In genomic region chr5:43042176-43042625, GRCh38 we compare ENCODE assay signal across 8 cellular contexts. TPM values are rescaled to one million over a fixed set of nuclear protein-coding genes. Genes with fewer than 3 reads are reported as not detected.
DNase-seq lines count a peak whose midpoint lies in the region; ATAC-seq, FAIRE-seq and TF ChIP-seq lines count a peak whose summit lies in the region.

No MANE protein-coding gene starts in this region.

- H3K36me3 ChIP-seq in BE2C (no peaks in the 10 kb centered on the region), endothelial cell of umbilical vein (ENCODE audit: control insufficient read depth in 2 of 2, extremely low read depth in 1 of 2, insufficient read depth in 2 of 2, low read length in 2 of 2) (no peaks in the 10 kb centered on the region), muscle layer of colon (ENCODE audit: insufficient read depth, low read length) (no peaks in the 10 kb centered on the region)

- TF ChIP-seq CTCF in BE2C (IDR thresholded peaks at IDR 0.05; ENCODE audit: low read depth, low read length), result peak; percentile 45
- TF ChIP-seq CTCF in endothelial cell of umbilical vein (IDR thresholded peaks at IDR 0.05; ENCODE audit: extremely low read depth in 1 of 2, insufficient read depth in 1 of 2, low read depth in 1 of 2, low read length in 2 of 2), result peak; percentile 7 to 35

- H3K27ac Mint-ChIP-seq in stimulated activated naive B cell treated with anti-CD40 and anti-IgM and Interleukin-4, amounts not matched to agents 10 μg/mL and 1 μg/mL and 100 μg/mL, for 72 hours, result peak overlapping the region; percentile 99

- no peaks in the 10 kb centered on the region for H3K27me3 Mint-ChIP-seq in stimulated activated naive B cell treated with anti-CD40 and anti-IgM and Interleukin-4, amounts not matched to agents 10 μg/mL and 1 μg/mL and 100 μg/mL, for 72 hours

- peaks cover 46% of the 10 kb centered on the region for H3K79me2 ChIP-seq in endothelial cell of umbilical vein (ENCODE audit: control insufficient read depth, insufficient read depth, low read length)

- BruUV-seq in endothelial cell of umbilical vein (replicated peaks; lab: Mats Ljungman, UMichigan), result no TSS peak

- no peak for TF ChIP-seq POLR2A in endothelial cell of umbilical vein (IDR thresholded peaks at IDR 0.05; ENCODE audit: low read depth, low read length)

- H3K27me3 ChIP-seq in BE2C (peaks cover 31% of the 10 kb centered on the region), endothelial cell of umbilical vein (ENCODE audit: control insufficient read depth in 2 of 2, insufficient read depth in 2 of 2, low read length in 2 of 2) (no peaks in the 10 kb centered on the region), muscle layer of colon (ENCODE audit: control insufficient read depth in 1 of 2, insufficient read depth in 2 of 2, low read length in 2 of 2) (peaks cover 38 to 52% of the 10 kb centered on the region in 2 donors)

- intact Hi-C loops in endothelial cell of umbilical vein (cut with micrococcal nuclease), result no loop called here

- H4K20me1 ChIP-seq in endothelial cell of umbilical vein (replicated peaks; ENCODE audit: control insufficient read depth, extremely low read depth, insufficient read depth, low read length), result no peaks in the 10 kb centered on the region

- no peaks in the 10 kb centered on the region for H3K9me3 Mint-ChIP-seq in stimulated activated naive B cell treated with anti-CD40 and anti-IgM and Interleukin-4, amounts not matched to agents 10 μg/mL and 1 μg/mL and 100 μg/mL, for 72 hours

- CTCF ChIA-PET in endothelial cell of umbilical vein (lab: Charles Lee), result interaction anchor here (1.0 to 5.7 kb wide), 11 partner anchors 19 to 264 kb away, joined by 3 to 140 read pairs (median 12); no protein-coding TSS in a partner anchor

- H3K4me3 ChIP-seq in BE2C (ENCODE audit: low read depth, low read length) (peak overlapping the region; percentile 81), endothelial cell of umbilical vein (replicated peaks in 1 of 3; ENCODE audit: insufficient read depth in 1 of 3, low read depth in 1 of 3, low read length in 3 of 3) (peak overlapping the region; percentile 51 to 87 (median 54)), muscle layer of colon (ENCODE audit: low read depth in 1 of 2, low read length in 2 of 2) (peak overlapping the region; percentile 63 to 78)

- H3K27ac ChIP-seq in endothelial cell of umbilical vein (ENCODE audit: insufficient read depth, low read depth, low read length) (peak overlapping the region; percentile 77), muscle layer of colon (ENCODE audit: low read depth, low read length) (peak overlapping the region; percentile 71)

- peaks cover 21 to 39% of the 10 kb centered on the region in 2 donors for H3K4me1 Mint-ChIP-seq in stimulated activated naive B cell treated with anti-CD40 and anti-IgM and Interleukin-4, amounts not matched to agents 10 μg/mL and 1 μg/mL and 100 μg/mL, for 72 hours

- H3K9ac ChIP-seq in endothelial cell of umbilical vein (replicated peaks; ENCODE audit: extremely low read depth, insufficient read depth, low read length), result peak overlapping the region; percentile 75
- H3K9ac ChIP-seq in muscle layer of colon (ENCODE audit: low read length), result peak overlapping the region; percentile 50

- H3K9me1 ChIP-seq in endothelial cell of umbilical vein (replicated peaks; ENCODE audit: control insufficient read depth, extremely low read depth, insufficient read depth, low read length), result no peaks in the 10 kb centered on the region

- peak overlapping the region; percentile 85 for H3K4me2 ChIP-seq in endothelial cell of umbilical vein (ENCODE audit: insufficient read depth, low read length)

- peak overlapping the region; percentile 84 to 96 for H3K4me3 Mint-ChIP-seq in stimulated activated naive B cell treated with anti-CD40 and anti-IgM and Interleukin-4, amounts not matched to agents 10 μg/mL and 1 μg/mL and 100 μg/mL, for 72 hours

- dilution Hi-C loops in endothelial cell of umbilical vein (cut with MboI; ENCODE audit: extremely low pct_ligation_motif_present, low sequenced_read_pairs), result no loop called here

- peak; percentile 76 for DNase-seq in BE2C
- peak; percentile 69 for DNase-seq in NCI-H69 (lab: John Stamatoyannopoulos, UW)
- peak; percentile 90 for DNase-seq in activated CD8-positive, alpha-beta memory T cell treated with anti-CD3 and anti-CD28 coated beads for 24 hours
- no peak for DNase-seq in endothelial cell of umbilical vein (ENCODE audit: low read depth, low spot score)
- peak; percentile 85 for DNase-seq in stimulated activated naive B cell treated with anti-CD40 and anti-IgM and Interleukin-4, amounts not matched to agents 10 μg/mL and 1 μg/mL and 100 μg/mL, for 72 hours

- H3K9me3 ChIP-seq in BE2C, result no peaks in the 10 kb centered on the region
- no peaks in the 10 kb centered on the region for H3K9me3 ChIP-seq in endothelial cell of umbilical vein (replicated peaks; ENCODE audit: control insufficient read depth, insufficient read depth, low read length)
- peaks cover 8% of the 10 kb centered on the region for H3K9me3 ChIP-seq in muscle layer of colon (ENCODE audit: low read length)

- POLR2A ChIA-PET in endothelial cell of umbilical vein (lab: Charles Lee), result interaction anchor here (1.1 to 2.4 kb wide), 4 partner anchors 25 to 92 kb away, joined by 3 to 9 read pairs (median 6); no protein-coding TSS in a partner anchor

- H3K4me1 ChIP-seq in BE2C (no peaks in the 10 kb centered on the region), endothelial cell of umbilical vein (ENCODE audit: control insufficient read depth, extremely low read depth, insufficient read depth, low read length) (peaks cover 24% of the 10 kb centered on the region), muscle layer of colon (ENCODE audit: insufficient read depth, low read length) (peaks cover 20% of the 10 kb centered on the region)

- H3K36me3 Mint-ChIP-seq in stimulated activated naive B cell treated with anti-CD40 and anti-IgM and Interleukin-4, amounts not matched to agents 10 μg/mL and 1 μg/mL and 100 μg/mL, for 72 hours, result no peaks in the 10 kb centered on the region

- FAIRE-seq in endothelial cell of umbilical vein (lab: Jason Lieb, UNC), result peak; percentile 79

- peak overlapping the region; percentile 50 for H2AFZ ChIP-seq in endothelial cell of umbilical vein (ENCODE audit: low read depth, low read length)

- ATAC-seq in GM19025 (IDR thresholded peaks at IDR 0.05; ENCODE audit: low read depth, unreplicated experiment), result peak; percentile 21
- ATAC-seq in HG03342 (IDR thresholded peaks at IDR 0.05; ENCODE audit: unreplicated experiment), result peak; percentile 42
- ATAC-seq in stimulated activated naive B cell treated with anti-CD40 and anti-IgM and Interleukin-4, amounts not matched to agents 10 μg/mL and 1 μg/mL and 100 μg/mL, for 72 hours (replicated peaks), result peak; percentile 37 to 48

TF ChIP-seq in endothelial cell of umbilical vein, 7 proteins besides CTCF, POLR2A, EP300 and RAD21:
- TF ChIP-seq GATA2 (IDR thresholded peaks at IDR 0.05; ENCODE audit: insufficient read depth, insufficient read length, low read depth, low read length), result no peak
TF ChIP-seq in endothelial cell of umbilical vein: peak in this region for 0.

RNA-seq across cellular contexts. Expression of gene ANXA2R, which starts 2.1 kb away (rescaled TPM):
- 7.1 TPM for polyA plus RNA-seq in BE2C (2012; ENCODE audit: insufficient read depth, insufficient read length, low read depth)
- total RNA-seq in endothelial cell of umbilical vein, result 6.6 and 8.1 TPM in 2 replicates
- 10.4 and 11.1 TPM in 2 replicates for polyA plus RNA-seq in endothelial cell of umbilical vein
- polyA plus RNA-seq in endothelial cell of umbilical vein (2011; cell fraction: cytosol; rRNA removed), result 8.6 and 9.1 TPM in 2 replicates
- polyA plus RNA-seq in endothelial cell of umbilical vein (2011; cell fraction: nucleus; rRNA removed), result 6.8 and 7.3 TPM in 2 replicates
- 3.9 and 4.3 TPM in 2 replicates for polyA plus RNA-seq in endothelial cell of umbilical vein (2012)
- 7.2 and 7.3 TPM in 2 replicates for polyA minus RNA-seq in endothelial cell of umbilical vein
- 1.2 TPM for polyA minus RNA-seq in endothelial cell of umbilical vein (2011; cell fraction: cytosol; rRNA and poly(A)+ RNA removed)
- 12.9 and 14.0 TPM in 2 replicates for polyA minus RNA-seq in endothelial cell of umbilical vein (2011; cell fraction: nucleus; rRNA and poly(A)+ RNA removed)
